In genomic region chr10:98131615-98132014, GRCh38 we compare ENCODE assay signal across 27 cellular contexts.
"Had no signal": no experiment of that assay in that cellular context is flagged by ENCODE, and none has a peak within 500 bp of the region (broad histone marks: within the 10 kb centered on the region; RNA-seq: fewer than 3 reads in every experiment).

No MANE protein-coding gene starts in this region.

- H3K36me3 Mint-ChIP-seq: brain had no signal

- H3K36me3 ChIP-seq: left lung, upper lobe of left lung had no signal

- H2AFZ ChIP-seq: hepatocyte had no signal

- H3K27ac ChIP-seq: foreskin keratinocyte, hepatocyte, left lung, testis, upper lobe of left lung had no signal

- H3K4me3 Mint-ChIP-seq: activated CD4-positive, alpha-beta memory T cell treated with anti-CD3 and anti-CD28 coated beads, Interleukin-2, amount 10 ng/mL, durations not matched to agents 7 days and 5 days; activated naive CD4-positive, alpha-beta T cell treated with anti-CD3 and anti-CD28 coated beads, Interleukin-2, amount 10 ng/mL, durations not matched to agents 7 days and 5 days; activated T-cell treated with anti-CD3 and anti-CD28 coated beads, Interleukin-2, amount 50 U/mL, for 72 hours had no signal

- ATAC-seq: activated T-cell treated with anti-CD3 and anti-CD28 coated beads, Interleukin-2, amount 50 U/mL, for 72 hours; foreskin keratinocyte; left lung; sciatic nerve had no signal

- H3K27ac Mint-ChIP-seq: activated CD4-positive, alpha-beta memory T cell treated with anti-CD3 and anti-CD28 coated beads, Interleukin-2, amount 10 ng/mL, durations not matched to agents 7 days and 5 days; activated naive CD4-positive, alpha-beta T cell treated with anti-CD3 and anti-CD28 coated beads, Interleukin-2, amount 10 ng/mL, durations not matched to agents 7 days and 5 days; activated T-cell treated with anti-CD3 and anti-CD28 coated beads, Interleukin-2, amount 50 U/mL, for 72 hours; immature natural killer cell had no signal

- H3K4me3 ChIP-seq: hepatocyte, left lung, lung, testis, upper lobe of left lung had no signal

- DNase-seq: activated CD4-positive, alpha-beta memory T cell treated with anti-CD3 and anti-CD28 coated beads, Interleukin-2, amount 10 ng/mL, durations not matched to agents 7 days and 5 days; activated CD4-positive, alpha-beta T cell treated with anti-CD3 and anti-CD28 coated beads for 48 hours; activated effector memory CD4-positive, alpha-beta T cell treated with anti-CD3 and anti-CD28 coated beads, Interleukin-2, amount 50 U/mL, for 16 hours; activated naive CD4-positive, alpha-beta T cell treated with anti-CD3 and anti-CD28 coated beads, Interleukin-2, amount 10 ng/mL, durations not matched to agents 7 days and 5 days; activated T-cell treated with anti-CD3 and anti-CD28 coated beads, Interleukin-2, amount 50 U/mL, for 72 hours; aorta; dermis blood vessel endothelial cell; effector CD8-positive, alpha-beta T cell; foreskin keratinocyte; immature natural killer cell; kidney glomerular epithelial cell; left lung; midbrain; occipital lobe; posterior cingulate gyrus; small intestine; stimulated activated CD4-positive, alpha-beta T cell treated with anti-CD3 and anti-CD28 coated beads, Interleukin-2, amount 100 ng/mL, for 48 hours; stimulated activated CD8-positive, alpha-beta memory T cell treated with anti-CD3 and anti-CD28 coated beads, Interleukin-4, amount 100 ng/mL, for 48 hours; stimulated activated naive CD4-positive, alpha-beta T cell; T-helper 1 cell; T-helper 9 cell; testis; upper lobe of left lung had no signal

- H3K27me3 ChIP-seq: hepatocyte, testis, upper lobe of left lung had no signal

- H3K9me3 ChIP-seq: left lung, testis, upper lobe of left lung had no signal

- H3K4me2 ChIP-seq: hepatocyte had no signal

- FAIRE-seq: small intestine had no signal
